Comparison of ENCODE assay signal across 8 cellular contexts in the genomic region with DNA sequence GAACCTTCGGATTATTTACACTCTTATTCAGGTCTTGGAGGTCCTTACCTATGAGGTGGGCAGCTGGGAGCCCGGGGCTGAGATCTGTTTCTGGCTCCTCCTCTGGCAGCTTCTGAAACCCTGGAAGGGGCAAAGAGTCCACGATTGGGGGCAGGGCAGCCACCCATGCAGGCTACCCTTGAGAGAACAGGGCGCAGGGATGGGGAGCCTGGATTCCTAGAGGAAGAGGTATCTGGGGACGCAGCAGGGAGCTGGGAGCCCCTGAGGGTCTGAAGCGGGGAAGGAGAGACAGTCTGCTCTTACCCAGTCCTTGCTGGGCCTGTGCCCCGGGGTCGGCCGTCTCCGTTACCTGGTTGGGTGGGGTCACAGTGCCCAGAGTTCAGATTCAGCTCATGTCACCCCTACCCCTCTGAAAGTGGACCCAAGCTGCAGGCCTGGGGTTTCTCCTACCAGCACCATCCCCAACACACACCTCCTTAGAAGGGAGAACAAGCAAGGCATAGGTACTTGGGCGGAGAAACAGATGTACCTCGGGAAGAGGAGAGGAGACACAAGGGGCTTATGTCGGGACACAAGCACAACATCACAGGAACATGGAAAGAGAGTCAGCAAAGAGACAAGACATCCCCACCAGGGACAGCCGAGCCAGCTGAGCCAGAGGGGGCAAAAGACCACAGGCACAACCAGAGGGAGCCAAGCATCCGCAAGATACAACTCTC. TPM values are rescaled to one million over a fixed set of nuclear protein-coding genes. Genes with fewer than 3 reads are reported as not detected.
DNase-seq lines count a peak whose midpoint lies in the region; ATAC-seq, FAIRE-seq and TF ChIP-seq lines count a peak whose summit lies in the region.

No MANE protein-coding gene starts in this region.

- H3K4me3 ChIP-seq in GM12878: peak overlapping the region; percentile 93
- H3K4me3 ChIP-seq in thymus (ENCODE audit: low read length): peak overlapping the region; percentile 68

- peak; percentile 1; the same call in 1 of the 3 replicates for ATAC-seq in GM12878

- H4K20me1 ChIP-seq in GM12878 (ENCODE audit: control insufficient read depth, insufficient read depth): no peaks in the 10 kb centered on the region

- H3K4me3 Mint-ChIP-seq in activated naive CD4-positive, alpha-beta T cell treated with anti-CD3 and anti-CD28 coated beads for 36 hours: peak overlapping the region; percentile 99

- 3% methylated on average over 15 of the region's 15 CpGs for WGBS in GM12878 (ENCODE audit: insufficient coverage, insufficient replicate concordance, low lambda C conversion rate, missing lambda C conversion rate)
- WGBS in thymus: 4% methylated on average over 15 of the region's 15 CpGs

- no peaks in the 10 kb centered on the region for H3K9me3 ChIP-seq in GM12878 (replicated peaks; ENCODE audit: control insufficient read depth, insufficient read depth, low read length)
- no peaks in the 10 kb centered on the region for H3K9me3 ChIP-seq in thymus (ENCODE audit: control insufficient read depth)

- TF ChIP-seq CTCF in GM12878 (IDR thresholded peaks at IDR 0.05 in 2 of 3, conservative IDR thresholded peaks at IDR 0.05 in 1 of 3; ENCODE audit: control insufficient read depth in 2 of 3, extremely low read depth in 1 of 3, insufficient read depth in 1 of 3, low read depth in 3 of 3, low read length in 3 of 3): peak in 1 of 3 experiments; percentile 16; a peak in 1 of 6 replicates

- RAD21 ChIA-PET in GM12878 (lab: Charles Lee; ENCODE audit: unreplicated experiment): interaction anchor here (1.0 to 17.5 kb wide), 7 partner anchors 7 to 89 kb away, joined by 3 to 620 read pairs (median 5); a partner anchor contains a TSS

- POLR2A ChIA-PET in GM12878 (lab: Charles Lee): interaction anchor here (1.1 to 17.1 kb wide), 10 partner anchors 9 to 87 kb away, joined by 3 to 282 read pairs (median 6); a partner anchor contains a TSS

- TF ChIP-seq RAD21 in GM12878 (IDR thresholded peaks at IDR 0.05; ENCODE audit: insufficient read depth, low read depth, low read length): no peak

- in situ Hi-C loops in GM12878 (cut with MboI): no loop called here

- peaks cover 35% of the 10 kb centered on the region for H3K36me3 Mint-ChIP-seq in activated naive CD4-positive, alpha-beta T cell treated with anti-CD3 and anti-CD28 coated beads for 36 hours (ENCODE audit: low read depth)

- no peak overlapping the region for H2AFZ ChIP-seq in GM12878 (ENCODE audit: control insufficient read depth, low read depth, low read length)

- H3K4me1 ChIP-seq in GM12878 (ENCODE audit: control insufficient read depth, insufficient read depth, low read length): peaks cover 48% of the 10 kb centered on the region
- H3K4me1 ChIP-seq in thymus (ENCODE audit: control insufficient read depth, insufficient read depth, low read length): peaks cover 43% of the 10 kb centered on the region

- H3K9ac ChIP-seq in GM12878 (ENCODE audit: control insufficient read depth, insufficient read depth, low read length): peak overlapping the region; percentile 90

- H3K27me3 Mint-ChIP-seq in activated naive CD4-positive, alpha-beta T cell treated with anti-CD3 and anti-CD28 coated beads for 36 hours (ENCODE audit: low read depth): no peaks in the 10 kb centered on the region

- TF ChIP-seq POLR2A in GM12878 (IDR thresholded peaks at IDR 0.05; ENCODE audit: low read depth, low read length): no peak

- CTCF ChIA-PET in activated naive CD4-positive, alpha-beta T cell treated with anti-CD3 and anti-CD28 coated beads for 36 hours (lab: Charles Lee): interaction anchor here (1.0 to 19.5 kb wide), 6 partner anchors 6 to 204 kb away, joined by 3 to 618 read pairs (median 54); a partner anchor contains a TSS
- CTCF ChIA-PET in GM12878 (lab: Yijun Ruan, JAX): interaction anchor here (0.8 to 31.0 kb wide), 7 partner anchors 8 to 379 kb away, joined by 3 to 2098 read pairs (median 8); a partner anchor contains a TSS

- intact Hi-C loops in activated naive CD4-positive, alpha-beta T cell treated with anti-CD3 and anti-CD28 coated beads for 36 hours (cut with micrococcal nuclease): loop anchor here (1.0 kb wide), 4 partner anchors 16 to 39 kb away; a partner anchor contains a TSS
- intact Hi-C loops in GM12878 (cut with micrococcal nuclease; ENCODE audit: unreplicated experiment): loop anchor here (2.0 kb wide), 2 partner anchors 23 to 31 kb away; no protein-coding TSS in a partner anchor

- TSS peak; percentile 79 for BruUV-seq in GM12878 (replicated peaks; lab: Mats Ljungman, UMichigan)

- SMC1A ChIA-PET in GM12878 (lab: Charles Lee; ENCODE audit: uncharacterized antibody, unreplicated experiment): interaction anchor here (1.2 to 45.5 kb wide), 5 partner anchors 6 to 248 kb away, joined by 3 to 1989 read pairs (median 56); a partner anchor contains a TSS

- H3K4me2 ChIP-seq in GM12878 (ENCODE audit: control insufficient read depth, insufficient read depth): peak overlapping the region; percentile 95

- H3K27ac ChIP-seq in GM12878 (ENCODE audit: control insufficient read depth, insufficient read depth): peak overlapping the region; percentile 91
- peak overlapping the region; percentile 98 for H3K27ac ChIP-seq in thymus (ENCODE audit: low read depth)

- H3K4me1 Mint-ChIP-seq in activated naive CD4-positive, alpha-beta T cell treated with anti-CD3 and anti-CD28 coated beads for 36 hours (ENCODE audit: low read depth): peaks cover 58% of the 10 kb centered on the region

- H3K79me2 ChIP-seq in GM12878 (ENCODE audit: control insufficient read depth, insufficient read depth, low read length): peaks cover 56% of the 10 kb centered on the region

- FAIRE-seq in GM12878 (lab: Jason Lieb, UNC) (no peak), RCC 7860 (lab: Jason Lieb, UNC) (no peak)

- peak overlapping the region; percentile 99 for H3K27ac Mint-ChIP-seq in activated naive CD4-positive, alpha-beta T cell treated with anti-CD3 and anti-CD28 coated beads for 36 hours

- no peaks in the 10 kb centered on the region for H3K9me3 Mint-ChIP-seq in activated naive CD4-positive, alpha-beta T cell treated with anti-CD3 and anti-CD28 coated beads for 36 hours

- no peak for DNase-seq in activated naive CD4-positive, alpha-beta T cell treated with anti-CD3 and anti-CD28 coated beads for 36 hours
- no peak for DNase-seq in activated naive CD4-positive, alpha-beta T cell (lab: John Stamatoyannopoulos, UW)
- DNase-seq in GM12878 (ENCODE audit: low read depth, low spot score) (no peak), left kidney (ENCODE audit: low read depth, low spot score) (peak; percentile 57), RCC 7860 (ENCODE audit: low spot score) (no peak), ureter (ENCODE audit: low spot score) (no peak), NCI-H2227 treated with DMSO at 0.1 percent for 48 hours (lab: John Stamatoyannopoulos, UW) (no peak)

- H3K27me3 ChIP-seq in GM12878 (replicated peaks in 1 of 2; ENCODE audit: control insufficient read depth in 2 of 2, insufficient read depth in 2 of 2, low read length in 1 of 2) (no peaks in the 10 kb centered on the region), thymus (ENCODE audit: control insufficient read depth, insufficient read depth) (no peaks in the 10 kb centered on the region)

- H3K36me3 ChIP-seq in GM12878 (ENCODE audit: control insufficient read depth in 2 of 2, insufficient read depth in 2 of 2, low read length in 1 of 2): peaks cover 0 to 7% of the 10 kb centered on the region in 2 experiments; a peak in 2 of 4 replicates
- no peaks in the 10 kb centered on the region for H3K36me3 ChIP-seq in thymus (ENCODE audit: control insufficient read depth, insufficient read depth)

- TF ChIP-seq EP300 in GM12878 (IDR thresholded peaks at IDR 0.05; ENCODE audit: borderline replicate concordance in 1 of 2, control insufficient read depth in 1 of 2, low read depth in 2 of 2, low read length in 2 of 2): no peak

RNA-seq across cellular contexts. Expression of a gene that starts 0.6 kb away (rescaled TPM):
- 10 to 100 TPM; 50.5 to 52.3 TPM for total RNA-seq in activated naive CD4-positive, alpha-beta T cell treated with anti-CD3 and anti-CD28 coated beads for 36 hours
- total RNA-seq in GM12878 (2013; cell fraction: nucleolus; rRNA removed): 7.5 and 8.2 TPM in 2 replicates
- total RNA-seq in GM12878 (2014; rRNA removed) (37.9 and 48.6 TPM in 2 replicates), GM12878 (2014; rRNA removed; fragmentation: Illumina TruSeq; extraction: Trizol) (22.6 and 23.3 TPM in 2 replicates), GM12878 (2021) (46.8 and 50.9 TPM in 2 replicates), ureter (0.42 TPM)
- 17.1 TPM for polyA plus RNA-seq in GM12878 (2011; ENCODE audit: low read depth)
- polyA plus RNA-seq in GM12878 (2011; rRNA removed) (3.2 and 4.9 TPM in 2 replicates), GM12878 (2014; fragmentation: Illumina TruSeq; extraction: Trizol) (2.7 and 10.0 TPM in 2 replicates), GM12878 (2014; fragmentation: Nextera tagmentation; extraction: Ambion mirVana) (1 to 10 TPM in 1 of 2 experiments, under 1 TPM in 1; 0.71 to 5.9 TPM), GM12878 (2014; rRNA removed) (74.3 and 91.2 TPM in 2 replicates), GM12878 (2016; fragmentation: Nextera tagmentation; extraction: Ambion mirVana) (10 to 100 TPM; 16.6 to 24.0 TPM), thymus (128 TPM)
- polyA plus RNA-seq in GM12878 (2011; cell fraction: cytosol; rRNA removed): 8.2 and 11.5 TPM in 2 replicates
- 8.7 and 10.0 TPM in 2 replicates for polyA plus RNA-seq in GM12878 (2011; cell fraction: nucleus; rRNA removed)
- polyA plus RNA-seq in GM12878 (2012): 66.8 and 106 TPM in 2 replicates
- 2.0 TPM in 2 replicates for polyA minus RNA-seq in GM12878 (2011; rRNA and poly(A)+ RNA removed)
- 1.4 and 2.7 TPM in 2 replicates for polyA minus RNA-seq in GM12878 (2011; cell fraction: cytosol; rRNA and poly(A)+ RNA removed)
- 3.0 and 5.3 TPM in 2 replicates for polyA minus RNA-seq in GM12878 (2011; cell fraction: nucleus; rRNA and poly(A)+ RNA removed)

RNA-seq across cellular contexts. Expression of a gene that starts 4.4 kb away (rescaled TPM):
- total RNA-seq in activated naive CD4-positive, alpha-beta T cell treated with anti-CD3 and anti-CD28 coated beads for 36 hours: 10 to 100 TPM; 11.5 to 12.5 TPM
- total RNA-seq in GM12878 (2013; cell fraction: nucleolus; rRNA removed): 1.6 and 2.5 TPM in 2 replicates
- total RNA-seq in GM12878 (2014; rRNA removed): 12.2 and 16.8 TPM in 2 replicates
- 16.4 and 19.1 TPM in 2 replicates for total RNA-seq in GM12878 (2014; rRNA removed; fragmentation: Illumina TruSeq; extraction: Trizol)
- total RNA-seq in GM12878 (2021): 16.5 and 20.6 TPM in 2 replicates
- 8.2 TPM for polyA plus RNA-seq in GM12878 (2011; ENCODE audit: low read depth)
- 2.9 and 4.1 TPM in 2 replicates for polyA plus RNA-seq in GM12878 (2011; rRNA removed)
- 3.4 and 5.0 TPM in 2 replicates for polyA plus RNA-seq in GM12878 (2011; cell fraction: cytosol; rRNA removed)
- polyA plus RNA-seq in GM12878 (2011; cell fraction: nucleus; rRNA removed): 3.6 and 5.1 TPM in 2 replicates
- 12.3 and 12.5 TPM in 2 replicates for polyA plus RNA-seq in GM12878 (2012)
- polyA plus RNA-seq in GM12878 (2014; fragmentation: Illumina TruSeq; extraction: Trizol): 22.3 and 23.3 TPM in 2 replicates
- 10 to 100 TPM; 30.0 to 35.5 TPM for polyA plus RNA-seq in GM12878 (2014; fragmentation: Nextera tagmentation; extraction: Ambion mirVana)
- polyA plus RNA-seq in GM12878 (2014; rRNA removed): 21.2 and 26.3 TPM in 2 replicates
- 10 to 100 TPM; 10.0 to 11.9 TPM for polyA plus RNA-seq in GM12878 (2016; fragmentation: Nextera tagmentation; extraction: Ambion mirVana)
- polyA minus RNA-seq in GM12878 (2011; rRNA and poly(A)+ RNA removed): 1.6 and 2.0 TPM in 2 replicates
- polyA minus RNA-seq in GM12878 (2011; cell fraction: cytosol; rRNA and poly(A)+ RNA removed): not detected in 2 replicates
- polyA minus RNA-seq in GM12878 (2011; cell fraction: nucleus; rRNA and poly(A)+ RNA removed): 2.0 TPM in 1 of 2 replicates, not detected in the other
- polyA plus RNA-seq in thymus: 32.4 TPM
- total RNA-seq in ureter: 6.7 TPM

RNA-seq across cellular contexts. Expression of a gene that starts 6.3 kb away (rescaled TPM):
- 10 to 100 TPM; 31.6 to 33.2 TPM for total RNA-seq in activated naive CD4-positive, alpha-beta T cell treated with anti-CD3 and anti-CD28 coated beads for 36 hours
- total RNA-seq in GM12878 (2013; cell fraction: nucleolus; rRNA removed): 19.7 and 21.4 TPM in 2 replicates
- 89.1 and 92.9 TPM in 2 replicates for total RNA-seq in GM12878 (2014; rRNA removed)
- total RNA-seq in GM12878 (2014; rRNA removed; fragmentation: Illumina TruSeq; extraction: Trizol): 68.6 and 70.2 TPM in 2 replicates
- 80.5 and 83.9 TPM in 2 replicates for total RNA-seq in GM12878 (2021)
- 12.5 TPM for polyA plus RNA-seq in GM12878 (2011; ENCODE audit: low read depth)
- 15.0 and 22.7 TPM in 2 replicates for polyA plus RNA-seq in GM12878 (2011; rRNA removed)
- 28.8 and 29.4 TPM in 2 replicates for polyA plus RNA-seq in GM12878 (2011; cell fraction: cytosol; rRNA removed)
- 74.0 and 77.8 TPM in 2 replicates for polyA plus RNA-seq in GM12878 (2011; cell fraction: nucleus; rRNA removed)
- polyA plus RNA-seq in GM12878 (2012): 26.7 and 36.6 TPM in 2 replicates
- polyA plus RNA-seq in GM12878 (2014; fragmentation: Illumina TruSeq; extraction: Trizol): 50.6 and 74.3 TPM in 2 replicates
- polyA plus RNA-seq in GM12878 (2014; fragmentation: Nextera tagmentation; extraction: Ambion mirVana): 10 to 100 TPM; 18.0 to 30.2 TPM
- polyA plus RNA-seq in GM12878 (2014; rRNA removed): 94.8 and 97.1 TPM in 2 replicates
- 10 to 100 TPM; 49.4 to 53.5 TPM for polyA plus RNA-seq in GM12878 (2016; fragmentation: Nextera tagmentation; extraction: Ambion mirVana)
- polyA minus RNA-seq in GM12878 (2011; rRNA and poly(A)+ RNA removed): 12.1 and 23.3 TPM in 2 replicates
- 14.3 and 17.4 TPM in 2 replicates for polyA minus RNA-seq in GM12878 (2011; cell fraction: cytosol; rRNA and poly(A)+ RNA removed)
- polyA minus RNA-seq in GM12878 (2011; cell fraction: nucleus; rRNA and poly(A)+ RNA removed): 34.0 and 36.5 TPM in 2 replicates
- polyA plus RNA-seq in thymus: 1.4 TPM
- 0.36 TPM for total RNA-seq in ureter

RNA-seq across cellular contexts. Expression of a gene that starts 9.6 kb away (rescaled TPM):
- total RNA-seq in activated naive CD4-positive, alpha-beta T cell treated with anti-CD3 and anti-CD28 coated beads for 36 hours: 100 to 1,000 TPM; 165 to 173 TPM
- 9.0 and 10.2 TPM in 2 replicates for total RNA-seq in GM12878 (2013; cell fraction: nucleolus; rRNA removed)
- total RNA-seq in GM12878 (2014; rRNA removed) (50.0 and 50.2 TPM in 2 replicates), GM12878 (2014; rRNA removed; fragmentation: Illumina TruSeq; extraction: Trizol) (35.8 and 36.4 TPM in 2 replicates), GM12878 (2021) (69.8 and 72.5 TPM in 2 replicates), ureter (not detected)
- 45.5 TPM for polyA plus RNA-seq in GM12878 (2011; ENCODE audit: low read depth)
- polyA plus RNA-seq in GM12878 (2011; rRNA removed) (10.6 and 27.5 TPM in 2 replicates), GM12878 (2014; fragmentation: Illumina TruSeq; extraction: Trizol) (84.7 and 94.0 TPM in 2 replicates), GM12878 (2014; fragmentation: Nextera tagmentation; extraction: Ambion mirVana) (100 to 1,000 TPM in 1 of 2 experiments, 10 to 100 TPM in 1; 87.8 to 100 TPM), GM12878 (2014; rRNA removed) (40.8 and 46.9 TPM in 2 replicates), GM12878 (2016; fragmentation: Nextera tagmentation; extraction: Ambion mirVana) (10 to 100 TPM; 80.3 to 88.3 TPM), thymus (2.2 TPM)
- polyA plus RNA-seq in GM12878 (2011; cell fraction: cytosol; rRNA removed): 30.5 and 33.8 TPM in 2 replicates
- 26.1 and 29.1 TPM in 2 replicates for polyA plus RNA-seq in GM12878 (2011; cell fraction: nucleus; rRNA removed)
- polyA plus RNA-seq in GM12878 (2012): 70.4 and 102 TPM in 2 replicates
- polyA minus RNA-seq in GM12878 (2011; rRNA and poly(A)+ RNA removed): 17.0 and 17.4 TPM in 2 replicates
- 19.0 and 20.9 TPM in 2 replicates for polyA minus RNA-seq in GM12878 (2011; cell fraction: cytosol; rRNA and poly(A)+ RNA removed)
- 4.0 and 4.9 TPM in 2 replicates for polyA minus RNA-seq in GM12878 (2011; cell fraction: nucleus; rRNA and poly(A)+ RNA removed)

RNA-seq across cellular contexts. Expression of a gene that starts 11.1 kb away (rescaled TPM):
- total RNA-seq in activated naive CD4-positive, alpha-beta T cell treated with anti-CD3 and anti-CD28 coated beads for 36 hours: 1 to 10 TPM; 2.8 TPM
- total RNA-seq in GM12878 (2013; cell fraction: nucleolus; rRNA removed): 0.94 and 1.2 TPM in 2 replicates
- total RNA-seq in GM12878 (2014; rRNA removed): 11.2 and 13.1 TPM in 2 replicates
- total RNA-seq in GM12878 (2014; rRNA removed; fragmentation: Illumina TruSeq; extraction: Trizol): 9.4 and 11.4 TPM in 2 replicates
- total RNA-seq in GM12878 (2021): 20.2 and 21.0 TPM in 2 replicates
- polyA plus RNA-seq in GM12878 (2011; ENCODE audit: low read depth): 19.9 TPM
- 7.7 and 12.0 TPM in 2 replicates for polyA plus RNA-seq in GM12878 (2011; rRNA removed)
- 22.0 and 25.1 TPM in 2 replicates for polyA plus RNA-seq in GM12878 (2011; cell fraction: cytosol; rRNA removed)
- polyA plus RNA-seq in GM12878 (2011; cell fraction: nucleus; rRNA removed): 8.0 and 9.0 TPM in 2 replicates
- 19.6 and 22.4 TPM in 2 replicates for polyA plus RNA-seq in GM12878 (2012)
- 10.1 and 16.8 TPM in 2 replicates for polyA plus RNA-seq in GM12878 (2014; fragmentation: Illumina TruSeq; extraction: Trizol)
- 10 to 100 TPM; 31.2 to 42.3 TPM for polyA plus RNA-seq in GM12878 (2014; fragmentation: Nextera tagmentation; extraction: Ambion mirVana)
- 16.9 and 27.6 TPM in 2 replicates for polyA plus RNA-seq in GM12878 (2014; rRNA removed)
- polyA plus RNA-seq in GM12878 (2016; fragmentation: Nextera tagmentation; extraction: Ambion mirVana): 10 to 100 TPM in 1 of 2 experiments, 1 to 10 TPM in 1; 9.4 to 15.0 TPM
- 14.8 and 15.3 TPM in 2 replicates for polyA minus RNA-seq in GM12878 (2011; rRNA and poly(A)+ RNA removed)
- polyA minus RNA-seq in GM12878 (2011; cell fraction: cytosol; rRNA and poly(A)+ RNA removed): 7.3 and 7.5 TPM in 2 replicates
- 2.5 and 3.0 TPM in 2 replicates for polyA minus RNA-seq in GM12878 (2011; cell fraction: nucleus; rRNA and poly(A)+ RNA removed)
- polyA plus RNA-seq in thymus: 2.4 TPM
- total RNA-seq in ureter: not detected

Comparison
In these comparisons a context has a peak if more than half of its experiments do, and no peak if none do; other contexts are left out.
1. RNA of a gene that starts 6.3 kb away (total RNA-seq): 19.7 to 92.9 TPM in GM12878 and 31.6 to 33.2 TPM in activated naive CD4-positive, alpha-beta T cell treated with anti-CD3 and anti-CD28 coated beads for 36 hours; 0.36 TPM in ureter (single experiment); every median in the first group is over 10 times any median in the second.